In genomic region chr20:3405696-3406358, GRCh38 we compare ENCODE assay signal across 8 cellular contexts. TPM values are rescaled to one million over a fixed set of nuclear protein-coding genes. Genes with fewer than 3 reads are reported as not detected.
DNase-seq lines count a peak whose midpoint lies in the region; ATAC-seq and TF ChIP-seq lines count a peak whose summit lies in the region.

No MANE protein-coding gene starts in this region.

- no peak overlapping the region for H4K8ac ChIP-seq in trophoblast cell (ENCODE audit: low read depth, low read length)

- H3K23ac ChIP-seq in trophoblast cell (ENCODE audit: low read length), result no peak overlapping the region

- H3K79me2 ChIP-seq in trophoblast cell (ENCODE audit: control insufficient read depth, insufficient read depth, low read length, poor library complexity), result peaks cover 8% of the 10 kb centered on the region

- peaks cover 5% of the 10 kb centered on the region for H3K4me1 ChIP-seq in CD8-positive, alpha-beta memory T cell (ENCODE audit: insufficient read depth, low read length)
- H3K4me1 ChIP-seq in trophoblast cell (ENCODE audit: control insufficient read depth in 1 of 2, insufficient read depth in 2 of 2, low read length in 2 of 2), result peaks cover 5 to 8% of the 10 kb centered on the region in 2 experiments

- no peaks in the 10 kb centered on the region for H3K36me3 ChIP-seq in CD8-positive, alpha-beta memory T cell (ENCODE audit: insufficient read depth, low read length)
- H3K36me3 ChIP-seq in WERI-Rb-1 (no peaks in the 10 kb centered on the region), trophoblast cell (ENCODE audit: control insufficient read depth in 1 of 2, insufficient read depth in 2 of 2, low read length in 2 of 2) (no peaks in the 10 kb centered on the region)

- peak overlapping the region; percentile 7 to 95 (median 82) for H3K27ac Mint-ChIP-seq in CD8-positive, alpha-beta memory T cell

- no peaks in the 10 kb centered on the region for H3K9me3 Mint-ChIP-seq in CD8-positive, alpha-beta memory T cell

- H3K9ac ChIP-seq in trophoblast cell (ENCODE audit: low read length), result no peak overlapping the region

- H2BK5ac ChIP-seq in trophoblast cell (ENCODE audit: low read depth, low read length, poor library complexity), result no peak overlapping the region

- H4K91ac ChIP-seq in trophoblast cell (ENCODE audit: low read depth, low read length), result no peak overlapping the region

- no peak for DNase-seq in CD8-positive, alpha-beta memory T cell
- DNase-seq in WERI-Rb-1 (no peak), fibroblast of peridontal ligament (ENCODE audit: extremely low read depth) (peak; percentile 15), trophoblast cell (peak in 1 of 2 donors; percentile 32)

- H3K9me3 ChIP-seq in CD8-positive, alpha-beta memory T cell (ENCODE audit: low read length), result no peaks in the 10 kb centered on the region
- H3K9me3 ChIP-seq in WERI-Rb-1 (ENCODE audit: severe bottlenecking) (peaks cover 3% of the 10 kb centered on the region), trophoblast cell (ENCODE audit: insufficient read depth, low read depth, low read length) (no peaks in the 10 kb centered on the region)

- no peak overlapping the region for H2AK5ac ChIP-seq in trophoblast cell (ENCODE audit: low read length)

- ATAC-seq in GM18909 (IDR thresholded peaks at IDR 0.05; ENCODE audit: poor library complexity, unreplicated experiment) (no peak), GM18517 (IDR thresholded peaks at IDR 0.05; ENCODE audit: unreplicated experiment) (no peak), HG02884 (IDR thresholded peaks at IDR 0.05; ENCODE audit: unreplicated experiment) (no peak), HG02610 (IDR thresholded peaks at IDR 0.05; ENCODE audit: unreplicated experiment) (no peak)

- peaks cover 0 to 9% (median 0%) of the 10 kb centered on the region in 3 donors for H3K36me3 Mint-ChIP-seq in CD8-positive, alpha-beta memory T cell

- no peaks in the 10 kb centered on the region for H3K27me3 ChIP-seq in CD8-positive, alpha-beta memory T cell (ENCODE audit: insufficient read depth, low read length, poor library complexity, severe bottlenecking)
- H3K27me3 ChIP-seq in WERI-Rb-1 (ENCODE audit: insufficient read depth, low read depth, severe bottlenecking), result no peaks in the 10 kb centered on the region
- no peaks in the 10 kb centered on the region for H3K27me3 ChIP-seq in trophoblast cell (ENCODE audit: insufficient read depth, low read length)

- H2BK12ac ChIP-seq in trophoblast cell (ENCODE audit: low read length), result no peak overlapping the region

- peaks cover 28 to 39% (median 32%) of the 10 kb centered on the region in 3 donors for H3K4me1 Mint-ChIP-seq in CD8-positive, alpha-beta memory T cell

- peak overlapping the region; percentile 88 to 99 (median 92) for H3K4me3 Mint-ChIP-seq in CD8-positive, alpha-beta memory T cell

- no peaks in the 10 kb centered on the region for H3K27me3 Mint-ChIP-seq in CD8-positive, alpha-beta memory T cell

- H3K79me1 ChIP-seq in trophoblast cell (ENCODE audit: low read length), result peaks cover 15% of the 10 kb centered on the region

- TF ChIP-seq CTCF in WERI-Rb-1 (IDR thresholded peaks at IDR 0.05; ENCODE audit: low read depth, low read length), result no peak

- WGBS in trophoblast cell (ENCODE audit: extremely low coverage, insufficient coverage, insufficient read length), result no CpG with 5 or more reads among the region's 3 CpGs

- H3K27ac ChIP-seq in CD8-positive, alpha-beta memory T cell (ENCODE audit: low read depth, low read length), result no peak overlapping the region
- H3K27ac ChIP-seq in WERI-Rb-1 (no peak overlapping the region), trophoblast cell (ENCODE audit: low read depth, low read length) (no peak overlapping the region)

- H3K18ac ChIP-seq in trophoblast cell (ENCODE audit: low read length), result no peak overlapping the region

- CTCF ChIA-PET in CD8-positive, alpha-beta memory T cell (lab: Charles Lee), result no interaction called here

- H4K12ac ChIP-seq in trophoblast cell (ENCODE audit: low read depth, low read length), result no peak overlapping the region

- H3K14ac ChIP-seq in trophoblast cell (ENCODE audit: low read length), result no peak overlapping the region

- POLR2A ChIA-PET in CD8-positive, alpha-beta memory T cell (lab: Charles Lee), result interaction anchor here (0.8 kb wide), 1 partner anchor 14 kb away, joined by 3 read pairs; no protein-coding TSS in a partner anchor

- no peak overlapping the region for H2AFZ ChIP-seq in trophoblast cell (ENCODE audit: insufficient read depth, low read length, poor library complexity)

- peak overlapping the region; percentile 94 for H3K4me2 ChIP-seq in trophoblast cell (ENCODE audit: low read length)

- no peak overlapping the region for H2BK120ac ChIP-seq in trophoblast cell (ENCODE audit: insufficient read depth, low read length, poor library complexity)

- H3K4ac ChIP-seq in trophoblast cell (ENCODE audit: low read depth, low read length), result no peak overlapping the region

- H3K4me3 ChIP-seq in CD8-positive, alpha-beta memory T cell (ENCODE audit: low read length), result no peak overlapping the region
- H3K4me3 ChIP-seq in WERI-Rb-1 (ENCODE audit: low read depth, low read length) (peak overlapping the region; percentile 96), trophoblast cell (ENCODE audit: low read depth, low read length) (no peak overlapping the region)

RNA-seq across cellular contexts. Expression of gene DNAAF9, which starts 1.6 kb away (rescaled TPM):
- total RNA-seq in CD8-positive, alpha-beta memory T cell, result 1 to 10 TPM; 2.2 to 2.3 TPM
- polyA plus RNA-seq in CD8-positive, alpha-beta memory T cell, result 1.4 TPM
- 6.1 and 6.2 TPM in 2 replicates for polyA plus RNA-seq in trophoblast cell (2013)
